1 cellular context compared by ENCODE assay signal in genomic region chr2:195686564-195686963, GRCh38.
TF ChIP-seq lines count a peak whose summit lies in the region.

No MANE protein-coding gene starts in this region.

TF ChIP-seq in GM23338, 12 proteins besides CTCF, POLR2A, EP300 and RAD21:
- TF ChIP-seq ZNF114 (CRISPR knock-in tag; IDR thresholded peaks at IDR 0.05), result no peak
- no peak for TF ChIP-seq EZH2phosphoT487 (IDR thresholded peaks at IDR 0.05; ENCODE audit: unreplicated experiment)
- no peak for TF ChIP-seq ETS1 (IDR thresholded peaks at IDR 0.05)
- TF ChIP-seq NANOG (IDR thresholded peaks at IDR 0.05; ENCODE audit: borderline replicate concordance), result no peak
- no peak for TF ChIP-seq REST (IDR thresholded peaks at IDR 0.05; ENCODE audit: unreplicated experiment)
- no peak for TF ChIP-seq JUNB (IDR thresholded peaks at IDR 0.05; ENCODE audit: unreplicated experiment)
- no peak for TF ChIP-seq ZNF331 (CRISPR knock-in tag; IDR thresholded peaks at IDR 0.05; ENCODE audit: low read depth)
- TF ChIP-seq POLR2AphosphoS5 (IDR thresholded peaks at IDR 0.05; ENCODE audit: low read depth), result no peak
- no peak for TF ChIP-seq EZH2 (IDR thresholded peaks at IDR 0.05; ENCODE audit: low read depth, unreplicated experiment)
- no peak for TF ChIP-seq ZNF462 (CRISPR knock-in tag; IDR thresholded peaks at IDR 0.05)
- TF ChIP-seq STAT1 (IDR thresholded peaks at IDR 0.05; ENCODE audit: unreplicated experiment), result no peak
